8 cellular contexts compared by ENCODE assay signal in the genomic region with DNA sequence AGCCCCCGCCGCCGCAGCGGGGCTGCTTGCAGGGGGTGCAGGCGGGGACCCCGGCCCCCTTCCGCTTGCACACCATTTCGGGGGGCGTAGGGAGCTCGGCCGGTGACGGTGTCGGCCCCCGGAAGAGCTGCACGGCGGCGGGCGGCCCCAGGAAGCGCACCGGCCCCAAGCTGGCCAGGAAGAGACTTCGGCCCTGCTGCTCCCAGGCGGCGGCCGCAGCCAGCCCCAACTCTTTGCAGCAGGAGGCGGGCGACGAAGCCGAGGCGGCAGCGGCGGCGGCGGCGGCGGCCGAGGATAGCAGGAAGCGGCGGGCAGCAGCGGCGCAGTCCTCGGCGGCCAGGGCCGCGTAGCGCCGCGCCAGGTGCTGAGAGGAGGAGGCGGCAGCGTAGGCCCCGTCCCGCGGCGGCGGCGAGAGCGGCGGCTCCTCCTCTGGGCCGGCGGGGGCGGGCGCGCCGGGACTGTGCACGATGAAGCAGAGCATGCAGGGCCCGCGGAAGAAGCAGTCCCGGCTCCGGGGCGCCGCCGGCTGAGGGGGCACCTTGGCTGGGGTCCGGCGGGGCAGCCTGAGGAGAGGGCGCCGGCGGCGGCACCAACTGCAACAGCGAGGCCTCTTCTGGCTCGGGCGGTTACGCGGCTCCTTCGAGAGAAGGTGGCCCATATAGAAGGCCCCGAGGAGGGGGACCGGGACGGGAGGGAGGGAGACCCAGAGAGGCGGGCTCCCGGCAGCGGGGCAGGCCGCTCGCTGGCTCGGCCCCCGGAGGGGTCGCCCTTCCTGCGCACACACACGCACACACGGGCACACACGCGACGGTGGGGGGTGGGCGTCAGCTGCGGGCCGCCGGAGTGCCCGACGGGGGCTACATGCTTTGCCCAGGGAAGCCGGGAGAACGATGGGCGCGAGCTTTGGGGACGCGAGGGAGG. TPM values are rescaled to one million over a fixed set of nuclear protein-coding genes. Genes with fewer than 3 reads are reported as not detected.
DNase-seq lines count a peak whose midpoint lies in the region; ATAC-seq and TF ChIP-seq lines count a peak whose summit lies in the region.

No MANE protein-coding gene starts in this region.

- H3K36me3 ChIP-seq in HEK293 (ENCODE audit: control insufficient read depth in 2 of 2, insufficient read depth in 1 of 2, low read length in 2 of 2): no peaks in the 10 kb centered on the region

- no peaks in the 10 kb centered on the region for H3K27me3 Mint-ChIP-seq in chondrocyte (ENCODE audit: low read depth)

- H3K27ac ChIP-seq in HEK293 (ENCODE audit: extremely low read depth, low read depth, low read length): peak overlapping the region; percentile 95

- TF ChIP-seq CTCF in HEK293 (tag by site-specific recombination; IDR thresholded peaks at IDR 0.05): peak; percentile 69
- no peak for TF ChIP-seq CTCF in chondrocyte (IDR thresholded peaks at IDR 0.05)

- DNase-seq in NCI-H1417 (lab: John Stamatoyannopoulos, UW) (peak; percentile 58 to 83 (median 78)), NCI-H1417 treated with DMSO at 0.1 percent for 48 hours (lab: John Stamatoyannopoulos, UW) (no peak), MV-4-11 (lab: John Stamatoyannopoulos, UW) (peak; percentile 36), chondrocyte (ENCODE audit: low spot score) (no peak), left colon (peak; percentile 67 to 87)
- peak; percentile 73 for DNase-seq in activated CD4-positive, alpha-beta T cell treated with anti-CD3 and anti-CD28 coated beads for 1 hour
- peak; percentile 78 for DNase-seq in stimulated activated CD4-positive, alpha-beta T cell treated with anti-CD3 and anti-CD28 coated beads, Interleukin-1b, Interleukin-23, amount 100 ng/mL, for 48 hours

- peak; percentile 70 for ATAC-seq in left colon

- H3K4me3 Mint-ChIP-seq in chondrocyte (ENCODE audit: unreplicated experiment): peak overlapping the region; percentile 95

- peaks cover 2% of the 10 kb centered on the region for H3K36me3 Mint-ChIP-seq in chondrocyte (ENCODE audit: low read depth)

- H3K9me3 Mint-ChIP-seq in chondrocyte (ENCODE audit: low read depth): peaks cover 8% of the 10 kb centered on the region

- H3K4me1 Mint-ChIP-seq in chondrocyte (ENCODE audit: low read depth): peaks cover 30% of the 10 kb centered on the region

- peak overlapping the region; percentile 64 for H3K4me3 ChIP-seq in HEK293 (ENCODE audit: low read depth, low read length)

- POLR2A ChIA-PET in HEK293 (lab: Yijun Ruan, JAX): interaction anchor here (0.7 to 1.1 kb wide), 5 partner anchors 9 to 117 kb away, joined by 3 to 4 read pairs (median 3); no protein-coding TSS in a partner anchor

- no peaks in the 10 kb centered on the region for H3K9me3 ChIP-seq in HEK293 (ENCODE audit: control insufficient read depth, insufficient read depth, low read depth, low read length)

- peak overlapping the region; percentile 82 for H3K27ac Mint-ChIP-seq in chondrocyte (ENCODE audit: unreplicated experiment)

- CTCF ChIA-PET in HEK293 (lab: Yijun Ruan, JAX): interaction anchor here (1.0 kb wide), 2 partner anchors 121 kb away, joined by 3 to 4 read pairs; no protein-coding TSS in a partner anchor

- peaks cover 5% of the 10 kb centered on the region; the same call in 1 of the 2 replicates for H3K4me1 ChIP-seq in HEK293 (ENCODE audit: control insufficient read depth, insufficient read depth, low read length)

- intact Hi-C loops in left colon (cut with DNase I, micrococcal nuclease): no loop called here

TF ChIP-seq in HEK293, 187 proteins besides CTCF, POLR2A, EP300 and RAD21 (continues in another document):
- TF ChIP-seq ATF2 (tag by site-specific recombination; IDR thresholded peaks at IDR 0.05; ENCODE audit: low read depth) (no peak), ZNF785 (tag by site-specific recombination; IDR thresholded peaks at IDR 0.05) (no peak), BCL11B (tag by site-specific recombination; IDR thresholded peaks at IDR 0.05; ENCODE audit: low read depth) (no peak), ZNF513 (tag by site-specific recombination; IDR thresholded peaks at IDR 0.05) (peak; percentile 19; the same call in 1 of the 2 replicates), ZNF324 (tag by site-specific recombination; IDR thresholded peaks at IDR 0.05) (peak; percentile 48; the same call in 1 of the 2 replicates), ZNF645 (tag by site-specific recombination; IDR thresholded peaks at IDR 0.05) (0 out of 2 replicates have a peak, but pooled peaks have one; percentile 22), ZNF561 (tag by site-specific recombination; IDR thresholded peaks at IDR 0.05; ENCODE audit: borderline replicate concordance) (peak; percentile 9; the same call in 1 of the 2 replicates), ZNF24 (tag by site-specific recombination; IDR thresholded peaks at IDR 0.05) (no peak), ZNF670 (tag by site-specific recombination; IDR thresholded peaks at IDR 0.05; ENCODE audit: low read depth) (no peak), ZNF426 (tag by site-specific recombination; IDR thresholded peaks at IDR 0.05) (no peak), ZNF138 (tag by site-specific recombination; IDR thresholded peaks at IDR 0.05; ENCODE audit: borderline replicate concordance) (no peak), ZNF280C (tag by site-specific recombination; IDR thresholded peaks at IDR 0.05) (no peak), ZNF623 (tag by site-specific recombination; IDR thresholded peaks at IDR 0.05) (no peak), HOXC10 (CRISPR knock-in tag; IDR thresholded peaks at IDR 0.05) (no peak), ZNF76 (tag by site-specific recombination; IDR thresholded peaks at IDR 0.05; ENCODE audit: borderline replicate concordance, low read depth) (peak; percentile 60), ZNF660 (tag by site-specific recombination; IDR thresholded peaks at IDR 0.05) (no peak)
- TF ChIP-seq, protein P1, sequence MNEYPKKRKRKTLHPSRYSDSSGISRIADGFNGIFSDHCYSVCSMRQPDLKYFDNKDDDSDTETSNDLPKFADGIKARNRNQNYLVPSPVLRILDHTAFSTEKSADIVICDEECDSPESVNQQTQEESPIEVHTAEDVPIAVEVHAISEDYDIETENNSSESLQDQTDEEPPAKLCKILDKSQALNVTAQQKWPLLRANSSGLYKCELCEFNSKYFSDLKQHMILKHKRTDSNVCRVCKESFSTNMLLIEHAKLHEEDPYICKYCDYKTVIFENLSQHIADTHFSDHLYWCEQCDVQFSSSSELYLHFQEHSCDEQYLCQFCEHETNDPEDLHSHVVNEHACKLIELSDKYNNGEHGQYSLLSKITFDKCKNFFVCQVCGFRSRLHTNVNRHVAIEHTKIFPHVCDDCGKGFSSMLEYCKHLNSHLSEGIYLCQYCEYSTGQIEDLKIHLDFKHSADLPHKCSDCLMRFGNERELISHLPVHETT (tag by site-specific recombination; IDR thresholded peaks at IDR 0.05): no peak

RNA-seq across cellular contexts. Expression of gene FBXL17, which starts 0.6 kb away (rescaled TPM):
- total RNA-seq in chondrocyte (15.3 to 25.9 TPM (median 18.6 TPM) in 3 replicates), left colon (10 to 100 TPM; 19.5 to 30.9 TPM)

Comparison
In these comparisons a context has a peak if more than half of its experiments do, and no peak if none do; other contexts are left out.
1. DNase-seq: peak in NCI-H1417 (3 of 3), MV-4-11 (single experiment), activated CD4-positive, alpha-beta T cell treated with anti-CD3 and anti-CD28 coated beads for 1 hour (single experiment), left colon (2 of 2) and stimulated activated CD4-positive, alpha-beta T cell treated with anti-CD3 and anti-CD28 coated beads, Interleukin-1b, Interleukin-23, amount 100 ng/mL, for 48 hours (single experiment); none in NCI-H1417 treated with DMSO at 0.1 percent for 48 hours (single experiment) and chondrocyte (single experiment).